16 cellular contexts compared by ENCODE assay signal in the genomic region with DNA sequence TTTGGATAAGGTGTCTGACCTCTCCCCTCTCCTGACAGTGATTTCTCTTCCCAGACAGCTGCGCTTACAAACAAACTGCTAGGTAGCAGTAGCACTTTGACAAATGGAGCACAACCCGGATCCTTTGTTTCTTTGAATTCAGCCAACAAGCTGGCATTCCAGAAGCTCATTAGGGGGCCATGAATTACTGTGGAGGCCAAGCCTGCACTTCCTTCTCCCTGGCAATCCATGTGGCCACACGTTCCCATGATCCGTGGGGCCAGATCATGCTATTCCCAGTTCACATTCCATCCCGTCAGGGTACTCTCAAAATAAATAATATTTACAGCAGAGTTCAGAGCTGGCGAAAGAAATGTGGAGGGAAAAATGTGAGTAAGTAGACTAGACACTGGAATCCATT.
DNase-seq lines count a peak whose midpoint lies in the region; ATAC-seq, FAIRE-seq and TF ChIP-seq lines count a peak whose summit lies in the region.
"Had no signal": no experiment of that assay in that cellular context is flagged by ENCODE, and none has a peak within 500 bp of the region (broad histone marks: within the 10 kb centered on the region; RNA-seq: fewer than 3 reads in every experiment).

No MANE protein-coding gene starts in this region.

- peak; percentile 58 for FAIRE-seq in GM19239 (lab: Jason Lieb, UNC)

- peak overlapping the region; percentile 48 for H3K4me2 ChIP-seq in neural progenitor cell

- H3K27ac ChIP-seq in SJCRH30 (peak overlapping the region; percentile 9; the same call in 1 of the 2 replicates), foreskin keratinocyte (peak overlapping the region; percentile 70), neural progenitor cell (peak overlapping the region; percentile 84), upper lobe of right lung (no peak overlapping the region)
- H3K27ac ChIP-seq: BLaER1, thyroid gland had no signal

- no peaks in the 10 kb centered on the region for H3K79me2 ChIP-seq in neural progenitor cell (ENCODE audit: low read depth)

- peaks cover 2% of the 10 kb centered on the region for H3K36me3 Mint-ChIP-seq in neural progenitor cell

- peaks cover 5% of the 10 kb centered on the region for H4K20me1 ChIP-seq in neural progenitor cell (ENCODE audit: low read depth)
- H4K20me1 ChIP-seq: BLaER1 had no signal

- H3K36me3 ChIP-seq in SJCRH30 (no peaks in the 10 kb centered on the region), neural progenitor cell (no peaks in the 10 kb centered on the region), upper lobe of right lung (no peaks in the 10 kb centered on the region)
- H3K36me3 ChIP-seq: BLaER1, thyroid gland had no signal

- H3K4me1 Mint-ChIP-seq in neural progenitor cell, result peaks cover 18% of the 10 kb centered on the region

- ATAC-seq in foreskin keratinocyte (no peak), HG03175 (IDR thresholded peaks at IDR 0.05; ENCODE audit: unreplicated experiment) (no peak), upper lobe of right lung (no peak), HG03108 (IDR thresholded peaks at IDR 0.05; ENCODE audit: unreplicated experiment) (no peak)

- no peak for TF ChIP-seq CTCF in foreskin keratinocyte (conservative IDR thresholded peaks at IDR 0.05)
- no peak for TF ChIP-seq CTCF in neural progenitor cell (IDR thresholded peaks at IDR 0.05)
- no peak for TF ChIP-seq CTCF in upper lobe of right lung (IDR thresholded peaks at IDR 0.05)

- no peak overlapping the region for H2AFZ ChIP-seq in neural progenitor cell (replicated peaks)

- no peaks in the 10 kb centered on the region for H3K9me3 Mint-ChIP-seq in neural progenitor cell
- H3K9me3 Mint-ChIP-seq: dendritic cell treated with granulocyte-macrophage colony-stimulating factor and Interleukin-4, amounts not matched to agents 40 ng/mL and 50 ng/mL, for 4 days had no signal

- H3K27me3 ChIP-seq in SJCRH30, result no peaks in the 10 kb centered on the region
- H3K27me3 ChIP-seq in foreskin keratinocyte, result no peaks in the 10 kb centered on the region
- H3K27me3 ChIP-seq in neural progenitor cell, result no peaks in the 10 kb centered on the region
- H3K27me3 ChIP-seq in upper lobe of right lung, result no peaks in the 10 kb centered on the region
- H3K27me3 ChIP-seq: BLaER1, thyroid gland had no signal

- no peak for DNase-seq in GM19239 (ENCODE audit: insufficient read length, low spot score)
- DNase-seq in SJCRH30, result no peak
- no peak for DNase-seq in foreskin keratinocyte
- DNase-seq in neural progenitor cell (ENCODE audit: low spot score), result peak; percentile 92
- DNase-seq in NCI-H1105 treated with DMSO at 0.1 percent for 48 hours (lab: John Stamatoyannopoulos, UW), result no peak
- no peak for DNase-seq in upper lobe of right lung
- DNase-seq: activated CD4-positive, alpha-beta T cell treated with anti-CD3 and anti-CD28 coated beads for 4 hours; activated T-cell treated with anti-CD3 and anti-CD28 coated beads, Interleukin-2, amount 50 U/mL, for 1 hour; NCI-H2081; stimulated activated CD4-positive, alpha-beta T cell treated with anti-CD3 and anti-CD28 coated beads, Interleukin-2, amount 100 ng/mL, for 24 hours; T-helper 9 cell; thyroid gland had no signal

- no peaks in the 10 kb centered on the region for H3K27me3 Mint-ChIP-seq in neural progenitor cell (ENCODE audit: insufficient read depth, low read depth)
- H3K27me3 Mint-ChIP-seq: dendritic cell treated with granulocyte-macrophage colony-stimulating factor and Interleukin-4, amounts not matched to agents 40 ng/mL and 50 ng/mL, for 4 days had no signal

- H3K4me3 ChIP-seq in SJCRH30, result no peak overlapping the region
- peak overlapping the region; percentile 15 for H3K4me3 ChIP-seq in neural progenitor cell
- no peak overlapping the region for H3K4me3 ChIP-seq in upper lobe of right lung
- H3K4me3 ChIP-seq: BLaER1, thyroid gland had no signal

- H3K27ac Mint-ChIP-seq in neural progenitor cell, result peak overlapping the region; percentile 81
- H3K27ac Mint-ChIP-seq: dendritic cell treated with granulocyte-macrophage colony-stimulating factor and Interleukin-4, amounts not matched to agents 40 ng/mL and 50 ng/mL, for 4 days had no signal

- H3K4me1 ChIP-seq in SJCRH30 (peaks cover 15% of the 10 kb centered on the region), foreskin keratinocyte (peaks cover 35% of the 10 kb centered on the region), neural progenitor cell (peaks cover 34% of the 10 kb centered on the region), upper lobe of right lung (peaks cover 3% of the 10 kb centered on the region)
- H3K4me1 ChIP-seq: thyroid gland had no signal

- H3K9me3 ChIP-seq in SJCRH30 (replicated peaks) (no peaks in the 10 kb centered on the region), neural progenitor cell (ENCODE audit: low read depth) (no peaks in the 10 kb centered on the region), upper lobe of right lung (no peaks in the 10 kb centered on the region)
- H3K9me3 ChIP-seq: BLaER1, thyroid gland had no signal

- intact Hi-C loops in upper lobe of right lung (cut with DNase I), result no loop called here

- H3K4me3 Mint-ChIP-seq in neural progenitor cell, result no peak overlapping the region
- H3K4me3 Mint-ChIP-seq: dendritic cell treated with granulocyte-macrophage colony-stimulating factor and Interleukin-4, amounts not matched to agents 40 ng/mL and 50 ng/mL, for 4 days had no signal

- peaks cover 30% of the 10 kb centered on the region for H3F3A ChIP-seq in neural progenitor cell (ENCODE audit: low read depth)

- H3K9ac ChIP-seq in neural progenitor cell, result no peak overlapping the region
- H3K9ac ChIP-seq: BLaER1 had no signal
